In genomic region chr10:72170733-72171132, GRCh38 we compare ENCODE assay signal across 20 cellular contexts. TPM values are rescaled to one million over a fixed set of nuclear protein-coding genes. Genes with fewer than 3 reads are reported as not detected.
A peak's percentile ranks its signal among the peaks of the same experiment; 100 is the strongest.
DNase-seq lines count a peak whose midpoint lies in the region; ATAC-seq and TF ChIP-seq lines count a peak whose summit lies in the region.
"Had no signal": no experiment of that assay in that cellular context is flagged by ENCODE, and none has a peak within 500 bp of the region (broad histone marks: within the 10 kb centered on the region; RNA-seq: fewer than 3 reads in every experiment).

No MANE protein-coding gene starts in this region.

- no peak for DNase-seq in heart left ventricle
- no peak for DNase-seq in right cardiac atrium
- no peak for DNase-seq in lower lobe of right lung
- DNase-seq in upper lobe of right lung = no peak
- DNase-seq in NCI-H2227 (lab: John Stamatoyannopoulos, UW; ENCODE audit: unreplicated experiment) = no peak
- no peak for DNase-seq in activated CD4-positive, alpha-beta T cell treated with anti-CD3 and anti-CD28 coated beads, Interleukin-2, amount 50 U/mL, for 4 hours
- DNase-seq: activated CD4-positive, alpha-beta T cell treated with anti-CD3 and anti-CD28 coated beads, Interleukin-2, amount 50 U/mL, for 1 hour; activated CD8-positive, alpha-beta memory T cell treated with anti-CD3 and anti-CD28 coated beads, Interleukin-2, amount 50 U/mL, for 4 hours; activated naive CD8-positive, alpha-beta T cell treated with anti-CD3 and anti-CD28 coated beads, Interleukin-2, amount 10 ng/mL, durations not matched to agents 7 days and 5 days; COR-L47; midbrain; NCI-H1694 treated with DMSO at 0.1 percent for 48 hours; NCI-H748 treated with DMSO at 0.1 percent for 48 hours; sigmoid colon had no signal

- H3K36me3 ChIP-seq in heart left ventricle (peaks cover 0 to 6% (median 0%) of the 10 kb centered on the region in 9 donors), lower lobe of right lung (no peaks in the 10 kb centered on the region), upper lobe of right lung (no peaks in the 10 kb centered on the region)
- H3K36me3 ChIP-seq: sigmoid colon had no signal

- peak overlapping the region in 7 of 12 donors; percentile 3 to 55 (median 32) for H3K27ac ChIP-seq in heart left ventricle
- no peak overlapping the region for H3K27ac ChIP-seq in right cardiac atrium (ENCODE audit: low read length)
- H3K27ac ChIP-seq in lower lobe of right lung = peak overlapping the region; percentile 48
- peak overlapping the region; percentile 48 for H3K27ac ChIP-seq in upper lobe of right lung
- H3K27ac ChIP-seq: coronary artery, sigmoid colon, suprapubic skin, VCaP had no signal

- TF ChIP-seq CTCF in heart left ventricle (IDR thresholded peaks at IDR 0.05) = no peak
- TF ChIP-seq CTCF in lower lobe of right lung (IDR thresholded peaks at IDR 0.05) = no peak
- no peak for TF ChIP-seq CTCF in upper lobe of right lung (IDR thresholded peaks at IDR 0.05)

- TF ChIP-seq POLR2A in heart left ventricle (IDR thresholded peaks at IDR 0.05) = no peak

- no peaks in the 10 kb centered on the region for H3K27me3 ChIP-seq in heart left ventricle
- no peaks in the 10 kb centered on the region for H3K27me3 ChIP-seq in right cardiac atrium (ENCODE audit: control insufficient read depth, insufficient read depth)
- H3K27me3 ChIP-seq in lower lobe of right lung (ENCODE audit: low read depth) = no peaks in the 10 kb centered on the region
- H3K27me3 ChIP-seq in upper lobe of right lung = no peaks in the 10 kb centered on the region
- H3K27me3 ChIP-seq: sigmoid colon, suprapubic skin had no signal

- H3K4me3 ChIP-seq in heart left ventricle (no peak overlapping the region), right cardiac atrium (ENCODE audit: low read length) (no peak overlapping the region), lower lobe of right lung (no peak overlapping the region), upper lobe of right lung (no peak overlapping the region)
- H3K4me3 ChIP-seq: coronary artery, sigmoid colon, suprapubic skin had no signal

- intact Hi-C loops in heart left ventricle (cut with DNase I) = loop anchor here in 1 of 10 donors (10.0 kb wide), 1 partner anchor 56 kb away; no protein-coding TSS in a partner anchor
- intact Hi-C loops in right cardiac atrium (cut with DNase I) = no loop called here
- intact Hi-C loops in lower lobe of right lung (cut with DNase I) = no loop called here
- intact Hi-C loops in upper lobe of right lung (cut with DNase I) = no loop called here

- no peak for ATAC-seq in heart left ventricle
- ATAC-seq in right cardiac atrium = no peak
- ATAC-seq in SK-N-SH treated with all-trans-retinoic acid at 6 μM for 48 hours = no peak
- no peak for ATAC-seq in lower lobe of right lung
- no peak for ATAC-seq in upper lobe of right lung
- no peak for ATAC-seq in HG02571 (IDR thresholded peaks at IDR 0.05; ENCODE audit: unreplicated experiment)
- ATAC-seq: activated T-helper 17 cell treated with anti-CD3 and anti-CD28 coated beads, Interleukin-2, amount 50 U/mL, for 72 hours had no signal

- H3K4me1 ChIP-seq in heart left ventricle (peaks cover 0 to 56% (median 17%) of the 10 kb centered on the region in 12 donors), right cardiac atrium (ENCODE audit: control insufficient read depth, insufficient read depth, low read length) (peaks cover 10% of the 10 kb centered on the region), lower lobe of right lung (peaks cover 23% of the 10 kb centered on the region), upper lobe of right lung (no peaks in the 10 kb centered on the region)
- H3K4me1 ChIP-seq: sigmoid colon had no signal

- WGBS in heart left ventricle, 4 donors = 86 to 93% (median 90%) methylated on average over 4 of the region's 4 CpGs
- WGBS in right cardiac atrium = 88% methylated on average over 4 of the region's 4 CpGs

- H3K9me3 ChIP-seq in heart left ventricle (no peaks in the 10 kb centered on the region), right cardiac atrium (ENCODE audit: control insufficient read depth, low read length) (no peaks in the 10 kb centered on the region), lower lobe of right lung (no peaks in the 10 kb centered on the region), upper lobe of right lung (no peaks in the 10 kb centered on the region)
- H3K9me3 ChIP-seq: sigmoid colon, suprapubic skin had no signal

TF ChIP-seq in SK-N-SH treated with all-trans-retinoic acid at 6 μM for 48 hours, 23 proteins besides CTCF, POLR2A, EP300 and RAD21:
- TF ChIP-seq ZFP3 (CRISPR knock-in tag; IDR thresholded peaks at IDR 0.05) (no peak), PATZ1 (CRISPR knock-in tag; IDR thresholded peaks at IDR 0.05; ENCODE audit: borderline replicate concordance) (0 out of 2 replicates have a peak, but pooled peaks have one; percentile 43)

RNA-seq across cellular contexts. Expression of gene ANAPC16, which starts 45.1 kb away (rescaled TPM):
- total RNA-seq in heart left ventricle (100 to 1,000 TPM; 135 to 237 (median 179) TPM), right cardiac atrium (100 to 1,000 TPM; 190 to 236 (median 223) TPM), lower lobe of right lung (113 TPM), upper lobe of right lung (118 TPM)
- polyA plus RNA-seq in heart left ventricle (100 to 1,000 TPM; 124 to 242 TPM), right cardiac atrium (287 TPM)

RNA-seq across cellular contexts. Expression of gene ASCC1, which starts 45.3 kb away (rescaled TPM):
- total RNA-seq in heart left ventricle = 10 to 100 TPM; 26.4 to 44.8 (median 35.3) TPM
- 10 to 100 TPM; 12.0 to 49.6 TPM for polyA plus RNA-seq in heart left ventricle
- 10 to 100 TPM; 27.6 to 37.9 (median 32.8) TPM for total RNA-seq in right cardiac atrium
- polyA plus RNA-seq in right cardiac atrium = 26.0 TPM
- 23.9 TPM for total RNA-seq in lower lobe of right lung
- total RNA-seq in upper lobe of right lung = 27.4 TPM
